In the genomic region with DNA sequence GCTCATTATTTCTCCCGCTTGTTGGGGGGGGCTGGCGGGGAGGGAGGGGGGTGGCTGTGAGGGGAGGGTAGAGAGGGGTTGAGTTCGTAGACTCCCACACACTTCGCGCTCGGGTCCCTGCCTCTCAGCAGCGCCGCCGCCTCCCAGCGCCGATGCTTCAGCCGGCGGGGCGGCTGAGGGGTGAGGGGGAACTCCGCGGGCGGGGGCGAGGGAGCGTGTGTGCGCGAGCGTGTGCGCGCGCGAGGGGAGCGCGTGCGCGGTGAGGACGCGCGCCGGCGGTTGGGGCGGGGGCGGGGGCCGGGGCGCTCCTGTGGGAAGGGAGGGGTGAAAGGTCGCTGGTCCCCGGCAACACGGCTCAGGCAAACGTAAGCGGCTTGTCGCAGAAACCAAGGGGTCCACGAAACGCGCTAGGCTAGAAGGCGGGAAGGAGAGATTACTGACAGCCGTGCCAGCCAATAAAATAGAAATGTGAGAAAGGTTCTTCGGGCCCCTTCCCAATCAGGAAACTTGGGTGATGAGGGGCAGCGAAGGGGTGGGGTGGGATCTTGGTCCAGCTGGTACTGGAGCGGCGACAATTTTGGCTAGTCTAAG, we compare ENCODE assay signal across 7 cellular contexts. TPM values are rescaled to one million over a fixed set of nuclear protein-coding genes. Genes with fewer than 3 reads are reported as not detected.
DNase-seq lines count a peak whose midpoint lies in the region; ATAC-seq and TF ChIP-seq lines count a peak whose summit lies in the region.

No MANE protein-coding gene starts in this region.

- no peaks in the 10 kb centered on the region for H3K36me3 Mint-ChIP-seq in WTC11

- H3K27ac Mint-ChIP-seq in WTC11, result peak overlapping the region; percentile 91

- H3K4me3 ChIP-seq in fibroblast of mammary gland (ENCODE audit: control insufficient read depth, low read depth, low read length), result peak overlapping the region; percentile 87

- H3K9me3 Mint-ChIP-seq in WTC11, result no peaks in the 10 kb centered on the region

- DNase-seq in NCI-H1694 (lab: John Stamatoyannopoulos, UW), result peak; percentile 89
- peak; percentile 95 for DNase-seq in WTC11 (ENCODE audit: low spot score)
- peak; percentile 94 for DNase-seq in fibroblast of mammary gland (ENCODE audit: low read depth)
- peak; percentile 91 for DNase-seq in mucosa of gallbladder (ENCODE audit: low spot score)
- peak; percentile 82 for DNase-seq in ureter (ENCODE audit: low spot score)

- CTCF ChIA-PET in WTC11 (lab: Charles Lee), result no interaction called here

- peaks cover 10% of the 10 kb centered on the region for H3K27me3 Mint-ChIP-seq in WTC11 (ENCODE audit: low read depth)

- POLR2A ChIA-PET in WTC11 (lab: Charles Lee), result no interaction called here

- peak; percentile 69 for ATAC-seq in GM21423 (IDR thresholded peaks at IDR 0.05; ENCODE audit: unreplicated experiment)
- peak; percentile 94 for ATAC-seq in WTC11
- no peak for ATAC-seq in HG03342 (IDR thresholded peaks at IDR 0.05; ENCODE audit: unreplicated experiment)

- TF ChIP-seq CTCF in WTC11 (IDR thresholded peaks at IDR 0.05), result no peak
- TF ChIP-seq CTCF in fibroblast of mammary gland (conservative IDR thresholded peaks at IDR 0.05; ENCODE audit: control insufficient read depth, insufficient read depth, low read depth, low read length), result no peak

- peak overlapping the region; percentile 97 for H3K4me3 Mint-ChIP-seq in WTC11

- peaks cover 38% of the 10 kb centered on the region for H3K4me1 Mint-ChIP-seq in WTC11

TF ChIP-seq in WTC11, 78 proteins besides CTCF, POLR2A, EP300 and RAD21:
- TF ChIP-seq EMX1 (CRISPR knock-in tag; IDR thresholded peaks at IDR 0.05) (no peak), SMAD4 (CRISPR knock-in tag; IDR thresholded peaks at IDR 0.05) (no peak), SP1 (CRISPR knock-in tag; conservative IDR thresholded peaks at IDR 0.05) (no peak), NFYB (CRISPR knock-in tag; conservative IDR thresholded peaks at IDR 0.05; ENCODE audit: low read depth) (peak; percentile 94)

RNA-seq across cellular contexts. Expression of gene NOVA1, which starts 0.3 kb away (rescaled TPM):
- total RNA-seq in WTC11 (2021) (11.6 to 14.6 TPM (median 13.6 TPM) in 3 replicates), mucosa of gallbladder (18.7 TPM), ureter (18.9 TPM)
